ENCODE assay signal across 15 cellular contexts in genomic region chr5:175254155-175254554, GRCh38.
DNase-seq lines count a peak whose midpoint lies in the region; ATAC-seq, FAIRE-seq and TF ChIP-seq lines count a peak whose summit lies in the region.
"Had no signal": no experiment of that assay in that cellular context is flagged by ENCODE, and none has a peak within 500 bp of the region (broad histone marks: within the 10 kb centered on the region; RNA-seq: fewer than 3 reads in every experiment).

No MANE protein-coding gene starts in this region.

- H3K27me3 Mint-ChIP-seq in glutamatergic neuron (ENCODE audit: unreplicated experiment): peaks cover 2% of the 10 kb centered on the region
- H3K27me3 Mint-ChIP-seq: IgD-negative memory B cell had no signal

- H3K4me3 ChIP-seq in liver (ENCODE audit: low read depth in 1 of 3, low read length in 3 of 3) (no peak overlapping the region), HepG2 (replicated peaks in 1 of 3; ENCODE audit: insufficient read depth in 1 of 3, low read depth in 2 of 3, low read length in 3 of 3) (no peak overlapping the region), mucosa of rectum (ENCODE audit: low read length in 2 of 2) (no peak overlapping the region)
- H3K4me3 ChIP-seq: tibial nerve had no signal

- ATAC-seq in HepG2 (no peak), GM19324 (IDR thresholded peaks at IDR 0.05; ENCODE audit: low FRiP score, unreplicated experiment) (no peak), foreskin keratinocyte (no peak)

- POLR2A ChIA-PET in HepG2 (lab: Yijun Ruan, JAX): no interaction called here

- H3K27me3 ChIP-seq in liver (ENCODE audit: control insufficient read depth in 4 of 4, insufficient read depth in 4 of 4, low read length in 3 of 4): no peaks in the 10 kb centered on the region
- peaks cover 0 to 13% of the 10 kb centered on the region in 2 experiments; a peak in 2 of 5 replicates for H3K27me3 ChIP-seq in HepG2 (ENCODE audit: control insufficient read depth in 1 of 2, insufficient read depth in 2 of 2, low read length in 2 of 2)
- H3K27me3 ChIP-seq in mucosa of rectum (ENCODE audit: control insufficient read depth in 2 of 2, insufficient read depth in 2 of 2, low read length in 2 of 2): no peaks in the 10 kb centered on the region
- H3K27me3 ChIP-seq in foreskin keratinocyte: no peaks in the 10 kb centered on the region
- H3K27me3 ChIP-seq: tibial nerve had no signal

- CTCF ChIA-PET in HepG2 (lab: Yijun Ruan, JAX; ENCODE audit: low intra/inter-chr PET ratio, low total read pairs): no interaction called here

- in situ Hi-C loops in HepG2 (cut with HindIII; ENCODE audit: extremely low pct_ligation_motif_present, low pct_unique_long_range_greater_than_20kb): no loop called here

- whole genome bisulfite sequencing in liver: 25% methylated on average over 1 of the region's 1 CpG
- WGBS in HepG2 (ENCODE audit: low lambda C conversion rate): 0% methylated on average over 1 of the region's 1 CpG

- no peak for TF ChIP-seq POLR2A in HepG2 (IDR thresholded peaks at IDR 0.05; ENCODE audit: insufficient read depth in 1 of 2, low read depth in 2 of 2, low read length in 2 of 2)

- peak in 1 of 2 donors; percentile 6 for TF ChIP-seq RAD21 in liver (IDR thresholded peaks at IDR 0.05)
- TF ChIP-seq RAD21 in HepG2 (CRISPR knock-in tag; IDR thresholded peaks at IDR 0.05): no peak

- H3K4me1 ChIP-seq in liver (ENCODE audit: control insufficient read depth in 4 of 4, insufficient read depth in 4 of 4, low read length in 3 of 4) (no peaks in the 10 kb centered on the region), HepG2 (ENCODE audit: insufficient read depth, low read length) (no peaks in the 10 kb centered on the region), mucosa of rectum (ENCODE audit: control insufficient read depth in 2 of 2, insufficient read depth in 2 of 2, low read length in 2 of 2) (no peaks in the 10 kb centered on the region), foreskin keratinocyte (no peaks in the 10 kb centered on the region)
- H3K4me1 ChIP-seq: tibial nerve had no signal

- TF ChIP-seq CTCF in liver (IDR thresholded peaks at IDR 0.05; ENCODE audit: low read depth, low read length, missing input control) (no peak), HepG2 (CRISPR knock-in tag; IDR thresholded peaks at IDR 0.05) (no peak), glutamatergic neuron (IDR thresholded peaks at IDR 0.05; ENCODE audit: partially characterized antibody, unreplicated experiment) (no peak), foreskin keratinocyte (conservative IDR thresholded peaks at IDR 0.05) (no peak)

- no peak for DNase-seq in HepG2 (ENCODE audit: low spot score)
- peak; percentile 65 for DNase-seq in fibroblast of gingiva (ENCODE audit: low read depth)
- no peak for DNase-seq in glutamatergic neuron
- no peak for DNase-seq in cerebellar cortex (ENCODE audit: low spot score)
- no peak for DNase-seq in foreskin keratinocyte
- DNase-seq: DMS153; effector CD8-positive, alpha-beta T cell; NCI-H1436; NCI-H774 had no signal

- H3K4me3 Mint-ChIP-seq in glutamatergic neuron (ENCODE audit: unreplicated experiment): no peak overlapping the region
- H3K4me3 Mint-ChIP-seq: activated naive CD8-positive, alpha-beta T cell; IgD-negative memory B cell had no signal

- no peak overlapping the region for H3K9ac ChIP-seq in liver (ENCODE audit: low read depth in 1 of 2, low read length in 2 of 2)
- H3K9ac ChIP-seq in HepG2 (ENCODE audit: insufficient read depth, low read depth, low read length): no peak overlapping the region
- H3K9ac ChIP-seq in mucosa of rectum (ENCODE audit: low read depth in 1 of 2, low read length in 2 of 2): no peak overlapping the region

- H4K20me1 ChIP-seq in HepG2 (ENCODE audit: insufficient read depth, low read length): no peaks in the 10 kb centered on the region

- no peak overlapping the region for H3K4me2 ChIP-seq in HepG2 (ENCODE audit: low read depth, low read length)

- H3K9me3 ChIP-seq in liver (ENCODE audit: control insufficient read depth in 4 of 4, low read length in 3 of 4) (no peaks in the 10 kb centered on the region), HepG2 (ENCODE audit: low read length) (no peaks in the 10 kb centered on the region), mucosa of rectum (ENCODE audit: control insufficient read depth in 2 of 2, low read length in 2 of 2) (no peaks in the 10 kb centered on the region)
- H3K9me3 ChIP-seq: tibial nerve had no signal

- intact Hi-C loops in HepG2 (cut with micrococcal nuclease; ENCODE audit: unreplicated experiment): no loop called here

- no peak overlapping the region for H2AFZ ChIP-seq in HepG2 (ENCODE audit: low read length)

- no TSS peak for BruUV-seq in HepG2 (replicated peaks; lab: Mats Ljungman, UMichigan)

- no peaks in the 10 kb centered on the region for H3K4me1 Mint-ChIP-seq in glutamatergic neuron (ENCODE audit: low read depth, unreplicated experiment)
- H3K4me1 Mint-ChIP-seq: IgD-negative memory B cell had no signal

- no peak overlapping the region for H3K27ac ChIP-seq in liver (ENCODE audit: low read depth in 1 of 2, low read length in 2 of 2)
- H3K27ac ChIP-seq in HepG2 (ENCODE audit: extremely low read length, insufficient read depth, low read length): no peak overlapping the region
- H3K27ac ChIP-seq in mucosa of rectum (ENCODE audit: low read depth in 2 of 2, low read length in 2 of 2): peak overlapping the region; percentile 27 to 52
- H3K27ac ChIP-seq in foreskin keratinocyte: no peak overlapping the region

- no peaks in the 10 kb centered on the region for H3K79me2 ChIP-seq in HepG2 (ENCODE audit: insufficient read depth, low read length)

- peaks cover 4% of the 10 kb centered on the region for H3K9me3 Mint-ChIP-seq in glutamatergic neuron (ENCODE audit: unreplicated experiment)

- H3K27ac Mint-ChIP-seq in glutamatergic neuron (ENCODE audit: unreplicated experiment): no peak overlapping the region
- H3K27ac Mint-ChIP-seq: activated naive CD8-positive, alpha-beta T cell had no signal

- TF ChIP-seq EP300 in HepG2 (IDR thresholded peaks at IDR 0.05; ENCODE audit: low read depth in 2 of 2, low read length in 2 of 2): no peak
- no peak for TF ChIP-seq EP300 in HepG2 (CRISPR knock-in tag; IDR thresholded peaks at IDR 0.05; ENCODE audit: borderline replicate concordance)

- H3K36me3 Mint-ChIP-seq in glutamatergic neuron (ENCODE audit: unreplicated experiment): no peaks in the 10 kb centered on the region
- H3K36me3 Mint-ChIP-seq: activated naive CD8-positive, alpha-beta T cell; IgD-negative memory B cell had no signal

- no peaks in the 10 kb centered on the region for H3K36me3 ChIP-seq in liver (ENCODE audit: control insufficient read depth in 4 of 4, insufficient read depth in 3 of 4, low read depth in 1 of 4, low read length in 3 of 4)
- H3K36me3 ChIP-seq in HepG2 (replicated peaks in 1 of 2; ENCODE audit: control insufficient read depth in 1 of 2, insufficient read depth in 2 of 2, low read length in 2 of 2): no peaks in the 10 kb centered on the region
- no peaks in the 10 kb centered on the region for H3K36me3 ChIP-seq in mucosa of rectum (ENCODE audit: control insufficient read depth in 2 of 2, insufficient read depth in 2 of 2, low read length in 2 of 2)
- H3K36me3 ChIP-seq: tibial nerve had no signal

- FAIRE-seq in HepG2 (lab: Jason Lieb, UNC): no peak

TF ChIP-seq in liver, 16 proteins besides CTCF, POLR2A, EP300 and RAD21 (continues in another document):
- TF ChIP-seq RXRA (IDR thresholded peaks at IDR 0.05) (peak; percentile 8 to 21), SP1 (IDR thresholded peaks at IDR 0.05) (peak; percentile 49)

TF ChIP-seq in HepG2, 621 proteins besides CTCF, POLR2A, EP300 and RAD21 (continues in another document):
- TF ChIP-seq ZNF549 (CRISPR knock-in tag; IDR thresholded peaks at IDR 0.05): no peak
- no peak for TF ChIP-seq SNAPC4 (CRISPR knock-in tag; IDR thresholded peaks at IDR 0.05)
- no peak for TF ChIP-seq ZNF33A (CRISPR knock-in tag; IDR thresholded peaks at IDR 0.05; ENCODE audit: borderline replicate concordance)
- TF ChIP-seq ZNF260 (CRISPR knock-in tag; IDR thresholded peaks at IDR 0.05; ENCODE audit: borderline replicate concordance, low read depth): no peak
- no peak for TF ChIP-seq ZNF619 (CRISPR knock-in tag; IDR thresholded peaks at IDR 0.05)

Comparison
In these comparisons a context has a peak if more than half of its experiments do, and no peak if none do; other contexts are left out.
1. H3K27ac ChIP-seq: peak in mucosa of rectum (2 of 2); none in liver (0 of 2), HepG2 (single experiment) and foreskin keratinocyte (single experiment).